In genomic region chr11:95789506-95790122, GRCh38 we compare ENCODE assay signal across 1 cellular context.
TF ChIP-seq lines count a peak whose summit lies in the region.

TSS of gene FAM76B (minus strand) at chr11:95789782. CDS start at chr11:95789478, 304 bp downstream.

TF ChIP-seq in GM12878, 131 proteins besides CTCF, POLR2A, EP300 and RAD21 (continued from another document and continues in another):
- TF ChIP-seq TBL1XR1 (IDR thresholded peaks at IDR 0.05; ENCODE audit: low read depth, low read length) (peak; percentile 83), STAT3 (IDR thresholded peaks at IDR 0.05; ENCODE audit: low read depth, low read length) (no peak), SP1 (IDR thresholded peaks at IDR 0.05; ENCODE audit: low read depth, low read length) (peak; percentile 53), SMAD1 (IDR thresholded peaks at IDR 0.05; ENCODE audit: low read depth, partially characterized antibody) (no peak), YY1 (IDR thresholded peaks at IDR 0.05; ENCODE audit: low read depth, low read length) (0 out of 2 replicates have a peak, but pooled peaks have one; percentile 30), ZBED1 (IDR thresholded peaks at IDR 0.05; ENCODE audit: borderline replicate concordance) (peak; percentile 44; the same call in 1 of the 2 replicates), PAX8 (IDR thresholded peaks at IDR 0.05) (no peak), BCL11A (IDR thresholded peaks at IDR 0.05; ENCODE audit: low read depth, low read length) (no peak), LARP7 (IDR thresholded peaks at IDR 0.05) (peak; percentile 90), NBN (IDR thresholded peaks at IDR 0.05) (no peak; the same call in 1 of the 2 replicates), ASH2L (IDR thresholded peaks at IDR 0.05; ENCODE audit: borderline replicate concordance, low read depth) (no peak), CHD1 (IDR thresholded peaks at IDR 0.05; ENCODE audit: low read depth, low read length) (no peak), RBBP5 (conservative IDR thresholded peaks at IDR 0.05) (no peak), NRF1 (conservative IDR thresholded peaks at IDR 0.05; ENCODE audit: low read depth, low read length) (no peak), E2F4 (IDR thresholded peaks at IDR 0.05; ENCODE audit: low read depth, low read length) (peak; percentile 98), CREB1 (IDR thresholded peaks at IDR 0.05; ENCODE audit: low read depth) (peak; percentile 97), NFYA (IDR thresholded peaks at IDR 0.05; ENCODE audit: borderline replicate concordance, low read depth, low read length) (no peak), IRF4 (IDR thresholded peaks at IDR 0.05; ENCODE audit: low read depth, low read length) (peak; percentile 69), IKZF1 (conservative IDR thresholded peaks at IDR 0.05) (peak; percentile 88), RB1 (IDR thresholded peaks at IDR 0.05; ENCODE audit: borderline replicate concordance) (peak; percentile 72; the same call in 1 of the 2 replicates), NR2F1 (conservative IDR thresholded peaks at IDR 0.05) (peak; percentile 33; the same call in 1 of the 2 replicates), SRF (IDR thresholded peaks at IDR 0.05; ENCODE audit: low read depth in 2 of 2, low read length in 2 of 2) (peak; percentile 75 to 88), STAT1 (conservative IDR thresholded peaks at IDR 0.05) (no peak), CEBPB (IDR thresholded peaks at IDR 0.05; ENCODE audit: borderline replicate concordance in 1 of 2, low read depth in 2 of 2, low read length in 2 of 2) (no peak), ZNF384 (IDR thresholded peaks at IDR 0.05; ENCODE audit: borderline replicate concordance, low read depth, low read length) (peak; percentile 53; the same call in 1 of the 2 replicates), ATF2 (IDR thresholded peaks at IDR 0.05; ENCODE audit: low read length) (no peak), CBFB (IDR thresholded peaks at IDR 0.05; ENCODE audit: low read depth) (peak; percentile 74), SIN3A (IDR thresholded peaks at IDR 0.05; ENCODE audit: low read depth, low read length) (peak; percentile 83), BRCA1 (IDR thresholded peaks at IDR 0.05; ENCODE audit: low read depth, low read length) (no peak), RELA (IDR thresholded peaks at IDR 0.05; ENCODE audit: borderline replicate concordance, partially characterized antibody) (peak; percentile 50), SMC3 (IDR thresholded peaks at IDR 0.05; ENCODE audit: borderline replicate concordance, low read length) (no peak), JUND (IDR thresholded peaks at IDR 0.05; ENCODE audit: low read depth, low read length) (peak; percentile 11; the same call in 1 of the 2 replicates), ZSCAN29 (IDR thresholded peaks at IDR 0.05) (peak; percentile 77; the same call in 1 of the 2 replicates), RCOR1 (conservative IDR thresholded peaks at IDR 0.05; ENCODE audit: low read depth, low read length) (0 out of 2 replicates have a peak, but pooled peaks have one; percentile 26), E2F8 (IDR thresholded peaks at IDR 0.05; ENCODE audit: low read depth, partially characterized antibody) (peak; percentile 76), FOXK2 (IDR thresholded peaks at IDR 0.05) (no peak), MTA2 (IDR thresholded peaks at IDR 0.05; ENCODE audit: low read depth) (no peak), RFX5 (IDR thresholded peaks at IDR 0.05; ENCODE audit: low read depth, low read length) (peak; percentile 55), ZBTB4 (CRISPR knock-in tag; IDR thresholded peaks at IDR 0.05) (no peak), EED (IDR thresholded peaks at IDR 0.05; ENCODE audit: low read depth) (no peak), SKIL (IDR thresholded peaks at IDR 0.05; ENCODE audit: low read depth, poor library complexity, severe bottlenecking) (no peak), HSF1 (IDR thresholded peaks at IDR 0.05; ENCODE audit: low read depth, low read length) (no peak), RUNX3 (IDR thresholded peaks at IDR 0.05; ENCODE audit: low read length) (peak; percentile 92), FOS (IDR thresholded peaks at IDR 0.05; ENCODE audit: borderline replicate concordance, extremely low read depth, insufficient read length) (peak; percentile 51), TCF12 (IDR thresholded peaks at IDR 0.05; ENCODE audit: low read depth, low read length) (peak; percentile 11; the same call in 1 of the 2 replicates), NFIC (IDR thresholded peaks at IDR 0.05; ENCODE audit: low read depth, low read length) (no peak), SREBF2 (IDR thresholded peaks at IDR 0.05; ENCODE audit: low read length) (no peak), CREM (IDR thresholded peaks at IDR 0.05; ENCODE audit: low read depth) (peak; percentile 96), DPF2 (IDR thresholded peaks at IDR 0.05) (peak; percentile 86)
- TF ChIP-seq, protein P1, sequence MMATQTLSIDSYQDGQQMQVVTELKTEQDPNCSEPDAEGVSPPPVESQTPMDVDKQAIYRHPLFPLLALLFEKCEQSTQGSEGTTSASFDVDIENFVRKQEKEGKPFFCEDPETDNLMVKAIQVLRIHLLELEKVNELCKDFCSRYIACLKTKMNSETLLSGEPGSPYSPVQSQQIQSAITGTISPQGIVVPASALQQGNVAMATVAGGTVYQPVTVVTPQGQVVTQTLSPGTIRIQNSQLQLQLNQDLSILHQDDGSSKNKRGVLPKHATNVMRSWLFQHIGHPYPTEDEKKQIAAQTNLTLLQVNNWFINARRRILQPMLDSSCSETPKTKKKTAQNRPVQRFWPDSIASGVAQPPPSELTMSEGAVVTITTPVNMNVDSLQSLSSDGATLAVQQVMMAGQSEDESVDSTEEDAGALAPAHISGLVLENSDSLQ (IDR thresholded peaks at IDR 0.05): no peak
- TF ChIP-seq, protein P2, sequence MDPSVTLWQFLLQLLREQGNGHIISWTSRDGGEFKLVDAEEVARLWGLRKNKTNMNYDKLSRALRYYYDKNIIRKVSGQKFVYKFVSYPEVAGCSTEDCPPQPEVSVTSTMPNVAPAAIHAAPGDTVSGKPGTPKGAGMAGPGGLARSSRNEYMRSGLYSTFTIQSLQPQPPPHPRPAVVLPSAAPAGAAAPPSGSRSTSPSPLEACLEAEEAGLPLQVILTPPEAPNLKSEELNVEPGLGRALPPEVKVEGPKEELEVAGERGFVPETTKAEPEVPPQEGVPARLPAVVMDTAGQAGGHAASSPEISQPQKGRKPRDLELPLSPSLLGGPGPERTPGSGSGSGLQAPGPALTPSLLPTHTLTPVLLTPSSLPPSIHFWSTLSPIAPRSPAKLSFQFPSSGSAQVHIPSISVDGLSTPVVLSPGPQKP (IDR thresholded peaks at IDR 0.05; ENCODE audit: low read depth, low read length): peak; percentile 81
- TF ChIP-seq, protein P3, sequence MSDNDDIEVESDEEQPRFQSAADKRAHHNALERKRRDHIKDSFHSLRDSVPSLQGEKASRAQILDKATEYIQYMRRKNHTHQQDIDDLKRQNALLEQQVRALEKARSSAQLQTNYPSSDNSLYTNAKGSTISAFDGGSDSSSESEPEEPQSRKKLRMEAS (IDR thresholded peaks at IDR 0.05; ENCODE audit: low read depth, low read length): peak; percentile 73
- TF ChIP-seq, protein P4, sequence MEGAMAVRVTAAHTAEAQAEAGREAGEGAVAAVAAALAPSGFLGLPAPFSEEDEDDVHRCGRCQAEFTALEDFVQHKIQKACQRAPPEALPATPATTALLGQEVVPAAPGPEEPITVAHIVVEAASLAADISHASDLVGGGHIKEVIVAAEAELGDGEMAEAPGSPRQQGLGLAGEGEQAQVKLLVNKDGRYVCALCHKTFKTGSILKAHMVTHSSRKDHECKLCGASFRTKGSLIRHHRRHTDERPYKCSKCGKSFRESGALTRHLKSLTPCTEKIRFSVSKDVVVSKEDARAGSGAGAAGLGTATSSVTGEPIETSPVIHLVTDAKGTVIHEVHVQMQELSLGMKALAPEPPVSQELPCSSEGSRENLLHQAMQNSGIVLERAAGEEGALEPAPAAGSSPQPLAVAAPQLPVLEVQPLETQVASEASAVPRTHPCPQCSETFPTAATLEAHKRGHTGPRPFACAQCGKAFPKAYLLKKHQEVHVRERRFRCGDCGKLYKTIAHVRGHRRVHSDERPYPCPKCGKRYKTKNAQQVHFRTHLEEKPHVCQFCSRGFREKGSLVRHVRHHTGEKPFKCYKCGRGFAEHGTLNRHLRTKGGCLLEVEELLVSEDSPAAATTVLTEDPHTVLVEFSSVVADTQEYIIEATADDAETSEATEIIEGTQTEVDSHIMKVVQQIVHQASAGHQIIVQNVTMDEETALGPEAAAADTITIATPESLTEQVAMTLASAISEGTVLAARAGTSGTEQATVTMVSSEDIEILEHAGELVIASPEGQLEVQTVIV (IDR thresholded peaks at IDR 0.05; ENCODE audit: borderline replicate concordance, partially characterized antibody): no peak
